Comparison of ENCODE assay signal across 8 cellular contexts in genomic region chr11:58577441-58578135, GRCh38. TPM values are rescaled to one million over a fixed set of nuclear protein-coding genes. Genes with fewer than 3 reads are reported as not detected.
DNase-seq lines count a peak whose midpoint lies in the region; ATAC-seq and TF ChIP-seq lines count a peak whose summit lies in the region.

No MANE protein-coding gene starts in this region.

- TSS peak; percentile 70 for BruUV-seq in Calu3 (replicated peaks; lab: Mats Ljungman, UMichigan)

- H3K4me1 Mint-ChIP-seq in Calu3 (ENCODE audit: low read depth, unreplicated experiment), result peaks cover 29% of the 10 kb centered on the region

- no peaks in the 10 kb centered on the region for H3K27me3 Mint-ChIP-seq in Calu3 (ENCODE audit: unreplicated experiment)

- H3K27ac Mint-ChIP-seq in Calu3 (ENCODE audit: unreplicated experiment), result peak overlapping the region; percentile 96

- peak overlapping the region; percentile 98 to 99 for H3K27ac ChIP-seq in ascending aorta

- H3K9me3 ChIP-seq in ascending aorta (no peaks in the 10 kb centered on the region), iPS-15b (ENCODE audit: control insufficient read depth, insufficient read depth, low read length) (no peaks in the 10 kb centered on the region)

- H3K27me3 ChIP-seq in ascending aorta, result no peaks in the 10 kb centered on the region
- no peaks in the 10 kb centered on the region for H3K27me3 ChIP-seq in iPS-15b (ENCODE audit: control insufficient read depth, insufficient read depth, low read length)

- H3K9ac ChIP-seq in iPS-15b (ENCODE audit: low read depth, low read length), result peak overlapping the region; percentile 91

- peaks cover 5 to 45% of the 10 kb centered on the region in 2 donors for H3K4me1 ChIP-seq in ascending aorta
- H3K4me1 ChIP-seq in iPS-15b (ENCODE audit: control insufficient read depth, insufficient read depth, low read length), result no peaks in the 10 kb centered on the region

- TF ChIP-seq CTCF in Calu3 (IDR thresholded peaks at IDR 0.05; ENCODE audit: unreplicated experiment), result no peak
- TF ChIP-seq CTCF in ascending aorta (IDR thresholded peaks at IDR 0.05), result no peak

- peak; percentile 43 for ATAC-seq in GM21367 (IDR thresholded peaks at IDR 0.05; ENCODE audit: unreplicated experiment)

- peaks cover 2% of the 10 kb centered on the region for H3K9me3 Mint-ChIP-seq in Calu3 (ENCODE audit: low read depth, unreplicated experiment)

- CTCF ChIA-PET in Calu3 (lab: Charles Lee), result interaction anchor here (0.6 to 2.1 kb wide), 4 partner anchors 10 to 798 kb away, joined by 3 to 7 read pairs (median 6); no protein-coding TSS in a partner anchor

- peaks cover 54% of the 10 kb centered on the region for H3K36me3 Mint-ChIP-seq in Calu3 (ENCODE audit: insufficient read depth, unreplicated experiment)

- H3K4me3 Mint-ChIP-seq in Calu3 (ENCODE audit: low read depth, unreplicated experiment), result peak overlapping the region; percentile 97

- intact Hi-C loops in Calu3 (cut with micrococcal nuclease; ENCODE audit: unreplicated experiment), result loop anchor here (1.0 to 10.0 kb wide), 5 partner anchors 53 to 347 kb away; no protein-coding TSS in a partner anchor
- intact Hi-C loops in ascending aorta (cut with DNase I), result loop anchor here (1.0 to 10.0 kb wide), 12 partner anchors 13 to 1503 kb away; partner anchors contain the start of genes CLP1, CTNND1, FAM111A and OSBP

- H3K4me3 ChIP-seq in ascending aorta (peak overlapping the region; percentile 94 to 97), iPS-15b (ENCODE audit: low read depth, low read length) (peak overlapping the region; percentile 96)

- H3K36me3 ChIP-seq in ascending aorta (no peaks in the 10 kb centered on the region), iPS-15b (ENCODE audit: control insufficient read depth, insufficient read depth, low read length) (no peaks in the 10 kb centered on the region)

- no peak for DNase-seq in Calu3
- DNase-seq in HS-5 (ENCODE audit: low read depth), result peak; percentile 80
- DNase-seq in T-helper 1 cell, result peak; percentile 55 to 84 (median 73)
- DNase-seq in ascending aorta (ENCODE audit: low spot score in 2 of 2), result peak in 1 of 2 donors; percentile 84
- DNase-seq in stimulated activated CD4-positive, alpha-beta T cell treated with anti-CD3 and anti-CD28 coated beads, Interleukin-12 subunit alpha, Interleukin-12 subunit beta, amount 100 ng/mL, for 48 hours (ENCODE audit: low read depth in 2 of 3, low spot score in 1 of 3), result peak; percentile 57 to 69 (median 62)
- DNase-seq in iPS-NIHi7 (ENCODE audit: extremely low spot score), result no peak

RNA-seq across cellular contexts. Expression of gene ZFP91, which starts 1.3 kb away (rescaled TPM):
- total RNA-seq in Calu3 (2022) (61.5 and 61.7 TPM in 2 replicates), ascending aorta (32.5 TPM)

RNA-seq across cellular contexts. Expression of gene LPXN, which starts 1.9 kb away (rescaled TPM):
- total RNA-seq in Calu3 (2022) (4.0 and 6.0 TPM in 2 replicates), ascending aorta (2.1 TPM)

RNA-seq across cellular contexts. Expression of gene CNTF, which starts 44.9 kb away (rescaled TPM):
- 4.3 and 5.2 TPM in 2 replicates for total RNA-seq in Calu3 (2022)
- 1.9 TPM for total RNA-seq in ascending aorta

Comparison
In these comparisons a context has a peak if more than half of its experiments do, and no peak if none do; other contexts are left out.
1. DNase-seq: peak in HS-5 (single experiment), T-helper 1 cell (5 of 5) and stimulated activated CD4-positive, alpha-beta T cell treated with anti-CD3 and anti-CD28 coated beads, Interleukin-12 subunit alpha, Interleukin-12 subunit beta, amount 100 ng/mL, for 48 hours (3 of 3); none in Calu3 (single experiment) and iPS-NIHi7 (single experiment).